Comparison of ENCODE assay signal across 8 cellular contexts in the genomic region with DNA sequence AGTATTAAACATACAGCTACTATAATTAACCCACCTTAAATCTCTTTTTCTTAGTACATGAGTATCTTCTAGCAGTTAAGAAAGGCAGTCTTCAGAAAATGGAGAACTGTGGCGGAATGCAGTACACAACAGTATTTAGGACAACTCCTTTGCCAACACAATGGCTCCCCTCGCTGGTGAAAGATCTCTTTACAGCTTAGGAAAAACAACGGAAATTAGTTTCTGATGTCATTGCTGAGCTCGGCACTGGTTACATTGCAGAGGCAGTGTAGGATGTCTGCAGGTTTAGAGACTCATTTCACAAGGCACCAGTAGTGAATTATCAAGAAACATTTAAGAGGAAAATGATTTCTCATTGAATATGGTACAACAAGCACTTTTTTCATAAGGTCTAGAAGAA. TPM values are rescaled to one million over a fixed set of nuclear protein-coding genes. Genes with fewer than 3 reads are reported as not detected.
A peak's percentile ranks its signal among the peaks of the same experiment; 100 is the strongest.
DNase-seq lines count a peak whose midpoint lies in the region; ATAC-seq and TF ChIP-seq lines count a peak whose summit lies in the region.

No MANE protein-coding gene starts in this region.

- TF ChIP-seq POLR2A in uterus (IDR thresholded peaks at IDR 0.05) = no peak

- H3K4me1 ChIP-seq in uterus = no peaks in the 10 kb centered on the region

- DNase-seq in ACHN = peak; percentile 72
- peak; percentile 18 for DNase-seq in GM04503 (ENCODE audit: low read depth)
- DNase-seq in NCI-H526 treated with DMSO at 0.1 percent for 48 hours (lab: John Stamatoyannopoulos, UW) = peak; percentile 5
- DNase-seq in astrocyte of the hippocampus (ENCODE audit: low read depth, low spot score) = peak; percentile 83
- peak; percentile 26 for DNase-seq in kidney epithelial cell (ENCODE audit: low read depth)
- DNase-seq in uterus = no peak
- no peak for DNase-seq in T1000 (lab: John Stamatoyannopoulos, UW)

- peaks cover 2% of the 10 kb centered on the region for H3K36me3 ChIP-seq in kidney epithelial cell (ENCODE audit: control insufficient read depth, insufficient read depth, low read length)
- no peaks in the 10 kb centered on the region for H3K36me3 ChIP-seq in uterus

- no peak overlapping the region for H3K27ac ChIP-seq in uterus

- no peaks in the 10 kb centered on the region for H3K27me3 ChIP-seq in kidney epithelial cell (ENCODE audit: control insufficient read depth, insufficient read depth, low read length)
- H3K27me3 ChIP-seq in uterus = no peaks in the 10 kb centered on the region

- peak; percentile 59 for TF ChIP-seq CTCF in kidney epithelial cell (IDR thresholded peaks at IDR 0.05; ENCODE audit: insufficient read depth, low read length, poor library complexity, severe bottlenecking)
- TF ChIP-seq CTCF in uterus (IDR thresholded peaks at IDR 0.05) = peak in 3 of 4 experiments; percentile 9 to 28 (median 16)

- no peak for ATAC-seq in GM18870 (IDR thresholded peaks at IDR 0.05; ENCODE audit: unreplicated experiment)

- no peak overlapping the region for H3K4me3 ChIP-seq in kidney epithelial cell (ENCODE audit: low read depth, low read length)
- no peak overlapping the region for H3K4me3 ChIP-seq in uterus

- H3K9me3 ChIP-seq in uterus = no peaks in the 10 kb centered on the region

- in situ Hi-C loops in ACHN (cut with HindIII; ENCODE audit: low pct_ligation_motif_present, low pct_unique_long_range_greater_than_20kb, low sequenced_read_pairs) = no loop called here

- intact Hi-C loops in uterus (cut with DNase I; ENCODE audit: low total_unique reads) = no loop called here

RNA-seq across cellular contexts. Expression of gene GLRX3, which starts 43.4 kb away (rescaled TPM):
- total RNA-seq in kidney epithelial cell (136 and 192 TPM in 2 replicates), uterus (10 to 100 TPM; 20.0 to 58.4 (median 45.0) TPM)

Comparison
In these comparisons a context has a peak if more than half of its experiments do, and no peak if none do; other contexts are left out.
1. DNase-seq: peak in ACHN (single experiment), GM04503 (single experiment), NCI-H526 treated with DMSO at 0.1 percent for 48 hours (single experiment), astrocyte of the hippocampus (single experiment) and kidney epithelial cell (single experiment); none in uterus (0 of 2) and T1000 (single experiment).